Comparison of ENCODE assay signal across 20 cellular contexts in genomic region chr20:36440370-36441026, GRCh38.
DNase-seq lines count a peak whose midpoint lies in the region; ATAC-seq, FAIRE-seq and TF ChIP-seq lines count a peak whose summit lies in the region.
"Had no signal": no experiment of that assay in that cellular context is flagged by ENCODE, and none has a peak within 500 bp of the region (broad histone marks: within the 10 kb centered on the region; RNA-seq: fewer than 3 reads in every experiment).

No MANE protein-coding gene starts in this region.

- peak overlapping the region; percentile 20 for H3K23ac ChIP-seq in neuronal stem cell (ENCODE audit: low read depth, low read length, poor library complexity)

- H3K79me1 ChIP-seq in neuronal stem cell (ENCODE audit: low read depth, low read length), result no peaks in the 10 kb centered on the region

- DNase-seq in HepG2 (ENCODE audit: low spot score) (no peak), right lobe of liver (no peak), neuronal stem cell (ENCODE audit: low spot score) (no peak), mesenteric fat pad (ENCODE audit: low spot score) (no peak), D721Med (ENCODE audit: insufficient read length, low spot score) (no peak), A673 (ENCODE audit: low spot score) (no peak)
- DNase-seq: 8988T; CD4-positive, CD25-positive, alpha-beta regulatory T cell; CD8-positive, alpha-beta memory T cell; COR-L47; DMS79; GDM1; GOT3; H7; HFFc6 had no signal

- H4K91ac ChIP-seq in neuronal stem cell (ENCODE audit: low read depth, low read length, poor library complexity), result no peak overlapping the region

- no peaks in the 10 kb centered on the region for H3K36me3 ChIP-seq in HepG2 (replicated peaks in 1 of 2; ENCODE audit: control insufficient read depth in 1 of 2, insufficient read depth in 2 of 2, low read length in 2 of 2)
- no peaks in the 10 kb centered on the region for H3K36me3 ChIP-seq in right lobe of liver
- no peaks in the 10 kb centered on the region for H3K36me3 ChIP-seq in neuronal stem cell (replicated peaks in 1 of 2; ENCODE audit: control insufficient read depth in 2 of 2, insufficient read depth in 2 of 2, low read length in 2 of 2)
- H3K36me3 ChIP-seq in A673 (ENCODE audit: insufficient read depth, low read length, poor library complexity, severe bottlenecking), result no peaks in the 10 kb centered on the region
- H3K36me3 ChIP-seq: BLaER1 treated with 17β-estradiol and CSF1 and Interleukin-3, amounts not matched to agents 10 nM and 100 nM had no signal

- in situ Hi-C loops in HepG2 (cut with HindIII; ENCODE audit: extremely low pct_ligation_motif_present, low pct_unique_long_range_greater_than_20kb), result loop anchor here (5.0 to 10.0 kb wide), 3 partner anchors 163 to 456 kb away; no protein-coding TSS in a partner anchor

- no peak for TF ChIP-seq RAD21 in HepG2 (CRISPR knock-in tag; IDR thresholded peaks at IDR 0.05)

- intact Hi-C loops in HepG2 (cut with micrococcal nuclease; ENCODE audit: unreplicated experiment) (no loop called here), right lobe of liver (cut with DNase I) (loop anchor here in 1 of 2 donors (5.0 kb wide), 1 partner anchor 233 kb away; no protein-coding TSS in a partner anchor), A673 (cut with micrococcal nuclease; ENCODE audit: unreplicated experiment) (no loop called here)

- no peak overlapping the region for H3K4me2 ChIP-seq in HepG2 (ENCODE audit: low read depth, low read length)
- no peak overlapping the region for H3K4me2 ChIP-seq in neuronal stem cell (ENCODE audit: insufficient read depth, low read length, poor library complexity, severe bottlenecking)
- H3K4me2 ChIP-seq: BLaER1 treated with 17β-estradiol and CSF1 and Interleukin-3, amounts not matched to agents 10 nM and 100 nM had no signal

- TF ChIP-seq EP300 in HepG2 (IDR thresholded peaks at IDR 0.05; ENCODE audit: low read depth in 2 of 2, low read length in 2 of 2) (no peak), HepG2 (CRISPR knock-in tag; IDR thresholded peaks at IDR 0.05; ENCODE audit: borderline replicate concordance) (no peak)

- no peak overlapping the region for H2BK5ac ChIP-seq in neuronal stem cell (ENCODE audit: low read length)

- no peak overlapping the region for H3K14ac ChIP-seq in neuronal stem cell (ENCODE audit: low read length)

- no peak overlapping the region for H4K8ac ChIP-seq in neuronal stem cell (ENCODE audit: low read depth, low read length)

- BruUV-seq in HepG2 (replicated peaks; lab: Mats Ljungman, UMichigan) (no TSS peak), A673 (replicated peaks; lab: Mats Ljungman, UMichigan) (no TSS peak)

- POLR2A ChIA-PET in HepG2 (lab: Yijun Ruan, JAX), result no interaction called here
- POLR2A ChIA-PET in A673 (lab: Charles Lee; ENCODE audit: low non-redundant PET), result no interaction called here

- H3K27ac ChIP-seq in HepG2 (ENCODE audit: extremely low read length, insufficient read depth, low read length) (no peak overlapping the region), right lobe of liver (no peak overlapping the region), VCaP (peak overlapping the region; percentile 90), neuronal stem cell (replicated peaks; ENCODE audit: low read length) (no peak overlapping the region), A673 (ENCODE audit: low read depth, low read length, poor library complexity, severe bottlenecking) (no peak overlapping the region)
- H3K27ac ChIP-seq: BLaER1 treated with 17β-estradiol and CSF1 and Interleukin-3, amounts not matched to agents 10 nM and 100 nM; HL-60 had no signal

- H2AFZ ChIP-seq in HepG2 (ENCODE audit: low read length) (no peak overlapping the region), neuronal stem cell (ENCODE audit: low read length) (no peak overlapping the region)

- H2AK5ac ChIP-seq in neuronal stem cell (ENCODE audit: low read depth, low read length), result no peak overlapping the region

- H2BK15ac ChIP-seq in neuronal stem cell (ENCODE audit: low read length), result no peak overlapping the region

- TF ChIP-seq CTCF in HepG2 (CRISPR knock-in tag; IDR thresholded peaks at IDR 0.05) (no peak), right lobe of liver (IDR thresholded peaks at IDR 0.05) (no peak), VCaP (conservative IDR thresholded peaks at IDR 0.05) (no peak), D721Med (IDR thresholded peaks at IDR 0.05; ENCODE audit: insufficient read depth, missing control alignments) (no peak), A673 (conservative IDR thresholded peaks at IDR 0.05; ENCODE audit: low read depth, low read length) (no peak)

- peaks cover 3 to 12% of the 10 kb centered on the region in 2 experiments; a peak in 3 of 5 replicates for H3K27me3 ChIP-seq in HepG2 (ENCODE audit: control insufficient read depth in 1 of 2, insufficient read depth in 2 of 2, low read length in 2 of 2)
- no peaks in the 10 kb centered on the region for H3K27me3 ChIP-seq in right lobe of liver
- H3K27me3 ChIP-seq in neuronal stem cell (ENCODE audit: control insufficient read depth in 3 of 3, insufficient read depth in 3 of 3, low read depth in 1 of 3, low read length in 3 of 3), result peaks cover 0 to 18% (median 0%) of the 10 kb centered on the region in 3 experiments
- no peaks in the 10 kb centered on the region for H3K27me3 ChIP-seq in A673 (replicated peaks; ENCODE audit: insufficient read depth, low read depth, low read length, poor library complexity)
- H3K27me3 ChIP-seq: BLaER1 treated with 17β-estradiol and CSF1 and Interleukin-3, amounts not matched to agents 10 nM and 100 nM had no signal

- H3K9ac ChIP-seq in HepG2 (ENCODE audit: insufficient read depth, low read depth, low read length) (no peak overlapping the region), neuronal stem cell (ENCODE audit: low read depth, low read length, poor library complexity) (no peak overlapping the region)

- no peak overlapping the region for H3K4me3 ChIP-seq in HepG2 (replicated peaks in 1 of 3; ENCODE audit: insufficient read depth in 1 of 3, low read depth in 2 of 3, low read length in 3 of 3)
- H3K4me3 ChIP-seq in right lobe of liver, result no peak overlapping the region
- H3K4me3 ChIP-seq in neuronal stem cell (ENCODE audit: low read length in 2 of 2), result no peak overlapping the region
- no peak overlapping the region for H3K4me3 ChIP-seq in A673 (ENCODE audit: low read depth, low read length, poor library complexity, severe bottlenecking)
- H3K4me3 ChIP-seq: BLaER1 treated with 17β-estradiol and CSF1 and Interleukin-3, amounts not matched to agents 10 nM and 100 nM had no signal

- CTCF ChIA-PET in HepG2 (lab: Yijun Ruan, JAX; ENCODE audit: low intra/inter-chr PET ratio, low total read pairs) (interaction anchor here (1.5 to 2.3 kb wide), 3 partner anchors 167 to 237 kb away, joined by 5 to 27 read pairs (median 22); no protein-coding TSS in a partner anchor), A673 (lab: Charles Lee) (interaction anchor here (0.5 to 1.7 kb wide), 3 partner anchors 128 to 283 kb away, joined by 4 to 9 read pairs (median 4); no protein-coding TSS in a partner anchor)

- H2BK12ac ChIP-seq in neuronal stem cell (ENCODE audit: low read length), result no peak overlapping the region

- ATAC-seq in HepG2 (no peak), right lobe of liver (no peak)

- no peak for FAIRE-seq in HepG2 (lab: Jason Lieb, UNC)
- no peak for FAIRE-seq in D721Med (lab: Jason Lieb, UNC)
- FAIRE-seq: GM12892, GM18507 had no signal

- H2BK120ac ChIP-seq in neuronal stem cell (ENCODE audit: low read depth, low read length), result no peak overlapping the region

- no peaks in the 10 kb centered on the region for H3K79me2 ChIP-seq in HepG2 (ENCODE audit: insufficient read depth, low read length)

- H3K4ac ChIP-seq in neuronal stem cell (ENCODE audit: low read length), result no peak overlapping the region

- TF ChIP-seq POLR2A in HepG2 (IDR thresholded peaks at IDR 0.05; ENCODE audit: insufficient read depth in 1 of 2, low read depth in 2 of 2, low read length in 2 of 2) (no peak), right lobe of liver (IDR thresholded peaks at IDR 0.05) (no peak)

- no peak overlapping the region for H3K18ac ChIP-seq in neuronal stem cell (ENCODE audit: low read length)

- H3K4me1 ChIP-seq in HepG2 (ENCODE audit: insufficient read depth, low read length), result no peaks in the 10 kb centered on the region
- no peaks in the 10 kb centered on the region for H3K4me1 ChIP-seq in right lobe of liver
- no peaks in the 10 kb centered on the region for H3K4me1 ChIP-seq in neuronal stem cell (ENCODE audit: control insufficient read depth in 2 of 2, insufficient read depth in 1 of 2, low read depth in 1 of 2, low read length in 2 of 2)
- no peaks in the 10 kb centered on the region for H3K4me1 ChIP-seq in A673 (ENCODE audit: insufficient read depth, low read length, poor library complexity, severe bottlenecking)

- WGBS in HepG2 (ENCODE audit: low lambda C conversion rate), result 24% methylated on average over 11 of the region's 11 CpGs
- 63% methylated on average over 3 of the region's 11 CpGs for WGBS in right lobe of liver (ENCODE audit: insufficient coverage, low coverage, low lambda C conversion rate, missing lambda C conversion rate)
- WGBS in neuronal stem cell (ENCODE audit: extremely low coverage in 2 of 2, insufficient read length in 2 of 2, insufficient replicate concordance in 1 of 2), 2 donors, result no CpG with 5 or more reads among the region's 11 CpGs

- H4K20me1 ChIP-seq in HepG2 (ENCODE audit: insufficient read depth, low read length), result peaks cover 3% of the 10 kb centered on the region; the same call in 1 of the 2 replicates
- H4K20me1 ChIP-seq: BLaER1 treated with 17β-estradiol and CSF1 and Interleukin-3, amounts not matched to agents 10 nM and 100 nM had no signal

- H3K9me3 ChIP-seq in HepG2 (ENCODE audit: low read length) (no peaks in the 10 kb centered on the region), right lobe of liver (no peaks in the 10 kb centered on the region), neuronal stem cell (replicated peaks in 1 of 2; ENCODE audit: control insufficient read depth in 2 of 2, insufficient read depth in 1 of 2, low read depth in 1 of 2, low read length in 2 of 2) (no peaks in the 10 kb centered on the region), A673 (ENCODE audit: low read depth, low read length, poor library complexity, severe bottlenecking) (no peaks in the 10 kb centered on the region)
- H3K9me3 ChIP-seq: BLaER1 treated with 17β-estradiol and CSF1 and Interleukin-3, amounts not matched to agents 10 nM and 100 nM had no signal

TF ChIP-seq in HepG2, 621 proteins besides CTCF, POLR2A, EP300 and RAD21:
- TF ChIP-seq ZNF629 (CRISPR knock-in tag; conservative IDR thresholded peaks at IDR 0.05) (peak; percentile 74), PITX1 (CRISPR knock-in tag; IDR thresholded peaks at IDR 0.05) (no peak)
TF ChIP-seq in HepG2: peak in this region for 1.
